ENCODE assay signal across 21 cellular contexts in genomic region chr4:6524436-6524835, GRCh38. TPM values are rescaled to one million over a fixed set of nuclear protein-coding genes. Genes with fewer than 3 reads are reported as not detected.
"Had no signal": no experiment of that assay in that cellular context is flagged by ENCODE, and none has a peak within 500 bp of the region (broad histone marks: within the 10 kb centered on the region; RNA-seq: fewer than 3 reads in every experiment).

No MANE protein-coding gene starts in this region.

- H3K27ac ChIP-seq: left ventricle myocardium inferior, prostate gland, right atrium auricular region, upper lobe of right lung, VCaP had no signal

- H3K36me3 ChIP-seq: left ventricle myocardium inferior, prostate gland, right atrium auricular region, upper lobe of right lung had no signal

- FAIRE-seq: frontal cortex had no signal

- DNase-seq: activated CD4-positive, alpha-beta T cell treated with anti-CD3 and anti-CD28 coated beads, Interleukin-2, amount 50 U/mL, for 1 hour; activated CD4-positive, CD25-positive, alpha-beta regulatory T cell treated with anti-CD3 and anti-CD28 coated beads, Interleukin-2, amount 50 U/mL, for 72 hours; activated CD8-positive, alpha-beta memory T cell treated with anti-CD3 and anti-CD28 coated beads for 24 hours; activated CD8-positive, alpha-beta memory T cell treated with anti-CD3 and anti-CD28 coated beads, Interleukin-2, amount 50 U/mL, for 48 hours; activated gamma-delta T cell treated with Interleukin-2 at 50 U/mL for 16 hours; activated T-cell treated with anti-CD3 and anti-CD28 coated beads, Interleukin-2, amount 50 U/mL, for 72 hours; effector CD4-positive, alpha-beta T cell; immature natural killer cell; kidney glomerular epithelial cell; left ventricle myocardium inferior; stimulated activated CD4-positive, alpha-beta T cell treated with anti-CD3 and anti-CD28 coated beads, Interleukin-12 subunit alpha, Interleukin-12 subunit beta, amount 100 ng/mL, for 4 hours; stimulated activated CD4-positive, alpha-beta T cell treated with anti-CD3 and anti-CD28 coated beads, Interleukin-1b, Interleukin-23, amount 100 ng/mL, for 48 hours; stimulated activated CD8-positive, alpha-beta memory T cell treated with anti-CD3 and anti-CD28 coated beads, Interleukin-4, amount 100 ng/mL, for 48 hours; stimulated activated naive CD4-positive, alpha-beta T cell; upper lobe of right lung had no signal

- H3K27me3 ChIP-seq: right atrium auricular region had no signal

- H3K9me3 ChIP-seq: left ventricle myocardium inferior, prostate gland, right atrium auricular region, upper lobe of right lung had no signal

- H3K4me1 ChIP-seq: left ventricle myocardium inferior, prostate gland, right atrium auricular region, upper lobe of right lung had no signal

- ATAC-seq: activated naive CD4-positive, alpha-beta T cell treated with anti-CD3 and anti-CD28 coated beads, Interleukin-2, amount 50 U/mL, for 72 hours; activated T-cell treated with anti-CD3 and anti-CD28 coated beads, Interleukin-2, amount 50 U/mL, for 72 hours; upper lobe of right lung had no signal

- H3K4me3 ChIP-seq: left ventricle myocardium inferior, prostate gland, right atrium auricular region, upper lobe of right lung had no signal

RNA-seq across cellular contexts. Expression of gene PPP2R2C, which starts 52.0 kb away (rescaled TPM):
- total RNA-seq: activated naive CD4-positive, alpha-beta T cell treated with anti-CD3 and anti-CD28 coated beads, Interleukin-2, amount 50 U/mL, for 72 hours; activated T-cell treated with anti-CD3 and anti-CD28 coated beads, Interleukin-2, amount 50 U/mL, for 72 hours; mononuclear cell had no signal
- polyA plus RNA-seq: immature natural killer cell had no signal
